1 cellular context compared by ENCODE assay signal in the genomic region with DNA sequence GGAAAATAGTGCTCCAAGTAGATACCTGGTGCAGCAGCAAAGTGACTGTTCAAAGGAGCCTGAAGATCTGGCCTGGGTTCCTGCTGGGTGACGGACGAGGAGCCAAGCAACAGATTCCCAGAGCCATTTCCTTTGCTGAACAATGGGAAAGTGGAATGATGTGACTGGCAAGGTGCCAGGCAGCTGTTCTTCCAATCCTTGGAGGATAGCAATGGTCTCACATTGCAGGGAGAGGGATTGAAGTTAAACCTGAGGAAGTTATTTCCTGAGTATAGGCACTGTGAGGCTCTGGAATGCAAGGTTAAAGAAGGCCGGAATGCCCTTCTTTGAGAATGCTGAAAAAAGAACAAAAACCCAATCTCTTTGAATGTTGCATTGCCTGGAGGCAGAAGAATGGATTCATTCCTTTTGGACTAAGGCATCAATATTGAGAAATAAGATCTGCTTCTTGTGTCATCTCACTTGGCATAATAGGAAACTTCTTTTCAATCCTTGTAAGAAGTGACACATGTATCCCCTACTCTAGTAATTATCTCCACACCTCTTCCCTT.
TF ChIP-seq lines count a peak whose summit lies in the region.

No MANE protein-coding gene starts in this region.

TF ChIP-seq in H1, 55 proteins besides CTCF, POLR2A, EP300 and RAD21:
- TF ChIP-seq NRF1 (IDR thresholded peaks at IDR 0.05; ENCODE audit: low read depth, low read length) (no peak), TAF7 (optimal IDR thresholded peaks at IDR 0.05; ENCODE audit: borderline replicate concordance, low read depth, low read length) (no peak), CBX8 (IDR thresholded peaks at IDR 0.05; ENCODE audit: borderline replicate concordance, low read depth, low read length) (no peak), GABPA (IDR thresholded peaks at IDR 0.05; ENCODE audit: borderline replicate concordance, insufficient read depth, low read length) (no peak), KDM4A (IDR thresholded peaks at IDR 0.05; ENCODE audit: low read depth, low read length, severe bottlenecking) (no peak), BCL11A (IDR thresholded peaks at IDR 0.05; ENCODE audit: low read depth in 2 of 2, low read length in 2 of 2) (no peak), KDM1A (IDR thresholded peaks at IDR 0.05; ENCODE audit: borderline replicate concordance, low read length) (no peak), BRCA1 (IDR thresholded peaks at IDR 0.05; ENCODE audit: low read depth, low read length) (no peak), CTBP2 (IDR thresholded peaks at IDR 0.05; ENCODE audit: borderline replicate concordance, insufficient read depth, insufficient read length, low read length) (no peak), SIX5 (IDR thresholded peaks at IDR 0.05; ENCODE audit: low read depth, low read length) (no peak), SIRT6 (IDR thresholded peaks at IDR 0.05; ENCODE audit: low read length) (no peak), RBBP5 (IDR thresholded peaks at IDR 0.05; ENCODE audit: borderline replicate concordance, low read depth, low read length) (no peak), EZH2 (IDR thresholded peaks at IDR 0.05; ENCODE audit: low read depth, low read length, severe bottlenecking) (no peak), CEBPB (IDR thresholded peaks at IDR 0.05; ENCODE audit: low read depth, low read length) (no peak), RFX5 (IDR thresholded peaks at IDR 0.05; ENCODE audit: borderline replicate concordance, low read depth, low read length) (no peak), SUZ12 (IDR thresholded peaks at IDR 0.05; ENCODE audit: low read length) (no peak), GTF2F1 (IDR thresholded peaks at IDR 0.05; ENCODE audit: borderline replicate concordance, low read depth, low read length) (no peak)
- TF ChIP-seq, protein P1, sequence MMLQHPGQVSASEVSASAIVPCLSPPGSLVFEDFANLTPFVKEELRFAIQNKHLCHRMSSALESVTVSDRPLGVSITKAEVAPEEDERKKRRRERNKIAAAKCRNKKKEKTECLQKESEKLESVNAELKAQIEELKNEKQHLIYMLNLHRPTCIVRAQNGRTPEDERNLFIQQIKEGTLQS (IDR thresholded peaks at IDR 0.05; ENCODE audit: insufficient read depth, low read depth, low read length) = no peak
- TF ChIP-seq, protein P2, sequence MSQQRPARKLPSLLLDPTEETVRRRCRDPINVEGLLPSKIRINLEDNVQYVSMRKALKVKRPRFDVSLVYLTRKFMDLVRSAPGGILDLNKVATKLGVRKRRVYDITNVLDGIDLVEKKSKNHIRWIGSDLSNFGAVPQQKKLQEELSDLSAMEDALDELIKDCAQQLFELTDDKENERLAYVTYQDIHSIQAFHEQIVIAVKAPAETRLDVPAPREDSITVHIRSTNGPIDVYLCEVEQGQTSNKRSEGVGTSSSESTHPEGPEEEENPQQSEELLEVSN (IDR thresholded peaks at IDR 0.05) = no peak
